Comparison of ENCODE assay signal across 31 cellular contexts in the genomic region with DNA sequence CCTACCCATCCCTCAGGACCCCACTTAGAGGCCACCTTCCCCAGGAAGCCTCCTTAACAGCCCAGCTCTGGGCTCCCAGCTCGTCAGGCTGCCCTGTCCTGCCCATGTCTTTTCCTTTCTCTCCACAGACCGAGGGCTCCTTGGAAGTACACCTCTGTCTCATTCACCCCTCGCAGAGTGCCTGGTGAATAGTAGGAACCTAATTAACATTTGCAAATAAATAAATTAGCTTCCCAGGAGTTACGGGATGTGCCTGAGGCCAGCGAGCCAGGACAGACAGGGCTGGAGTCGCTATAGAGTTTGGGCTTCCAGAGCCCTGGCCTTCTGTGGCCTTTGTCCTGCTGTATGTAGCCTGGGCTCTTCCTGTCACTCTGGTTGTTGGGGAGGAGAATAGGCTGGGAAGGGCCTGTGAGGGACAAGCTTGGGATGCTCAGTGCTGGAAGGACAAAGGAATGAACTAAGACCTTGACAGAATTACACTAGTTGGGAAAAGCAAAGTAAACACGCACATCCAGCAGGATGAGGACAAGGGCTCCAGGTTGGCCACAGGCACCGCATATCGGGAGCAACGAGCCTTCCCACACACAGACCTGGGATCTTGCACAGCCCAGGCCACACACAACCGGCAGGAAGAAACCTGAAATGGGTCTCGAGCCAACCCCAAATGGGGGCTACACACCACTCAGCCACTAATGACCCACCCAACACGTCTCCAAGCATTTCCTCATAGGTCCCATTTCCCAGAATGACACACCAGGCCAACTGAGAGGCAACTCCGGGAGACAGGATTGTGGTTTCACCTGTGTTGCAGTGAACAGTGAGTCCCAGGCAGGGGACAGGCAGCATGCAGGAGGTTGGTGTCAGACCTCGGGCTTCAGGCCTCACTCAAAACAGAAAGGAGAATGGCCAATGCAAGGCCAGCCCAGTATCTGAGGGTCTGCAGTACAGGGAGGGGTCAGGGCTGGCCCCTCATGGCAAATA. TPM values are rescaled to one million over a fixed set of nuclear protein-coding genes. Genes with fewer than 3 reads are reported as not detected.
DNase-seq lines count a peak whose midpoint lies in the region; ATAC-seq, FAIRE-seq and TF ChIP-seq lines count a peak whose summit lies in the region.
"Had no signal": no experiment of that assay in that cellular context is flagged by ENCODE, and none has a peak within 500 bp of the region (broad histone marks: within the 10 kb centered on the region; RNA-seq: fewer than 3 reads in every experiment).

No MANE protein-coding gene starts in this region.

- H3K27me3 ChIP-seq in endodermal cell (ENCODE audit: control insufficient read depth, insufficient read depth, low read length, poor library complexity, severe bottlenecking) (no peaks in the 10 kb centered on the region), neuronal stem cell (ENCODE audit: control insufficient read depth in 3 of 3, insufficient read depth in 3 of 3, low read depth in 1 of 3, low read length in 3 of 3) (peaks cover 0 to 2% (median 0%) of the 10 kb centered on the region in 3 experiments), PC-3 (ENCODE audit: low read length) (no peaks in the 10 kb centered on the region)
- H3K27me3 ChIP-seq: BLaER1 treated with 17β-estradiol and CSF1 and Interleukin-3, amounts not matched to agents 10 nM and 100 nM had no signal

- POLR2A ChIA-PET in activated CD4-positive, alpha-beta T cell treated with anti-CD3 and anti-CD28 coated beads, Interleukin-2, amount 10 ng/mL, durations not matched to agents 7 days and 5 days (lab: Charles Lee), result no interaction called here
- POLR2A ChIA-PET in PC-3 (lab: Charles Lee; ENCODE audit: unreplicated experiment), result no interaction called here

- H3K36me3 ChIP-seq in endodermal cell (ENCODE audit: control insufficient read depth, insufficient read depth, low read length) (no peaks in the 10 kb centered on the region), neuronal stem cell (replicated peaks in 1 of 2; ENCODE audit: control insufficient read depth in 2 of 2, insufficient read depth in 2 of 2, low read length in 2 of 2) (peaks cover 9 to 41% of the 10 kb centered on the region in 2 donors), PC-3 (ENCODE audit: low read depth, low read length) (no peaks in the 10 kb centered on the region)

- no peak for ATAC-seq in PC-3
- no peak for ATAC-seq in GM19023 (IDR thresholded peaks at IDR 0.05; ENCODE audit: unreplicated experiment)
- no peak for ATAC-seq in GM18909 (IDR thresholded peaks at IDR 0.05; ENCODE audit: poor library complexity, unreplicated experiment)
- ATAC-seq: left lobe of liver, Right ventricle myocardium inferior, SK-N-SH treated with all-trans-retinoic acid at 6 μM for 48 hours had no signal

- H2BK12ac ChIP-seq in neuronal stem cell (ENCODE audit: low read length), result no peak overlapping the region

- H3K4me1 Mint-ChIP-seq in activated CD4-positive, alpha-beta T cell treated with anti-CD3 and anti-CD28 coated beads, Interleukin-2, amount 10 ng/mL, durations not matched to agents 7 days and 5 days, result peaks cover 9% of the 10 kb centered on the region
- peaks cover 14% of the 10 kb centered on the region for H3K4me1 Mint-ChIP-seq in endodermal cell

- no peak overlapping the region for H3K4me3 ChIP-seq in endodermal cell (ENCODE audit: low read length)
- no peak overlapping the region for H3K4me3 ChIP-seq in neuronal stem cell (ENCODE audit: low read length in 2 of 2)
- H3K4me3 ChIP-seq in PC-3 (ENCODE audit: low read length), result no peak overlapping the region
- H3K4me3 ChIP-seq: BLaER1 treated with 17β-estradiol and CSF1 and Interleukin-3, amounts not matched to agents 10 nM and 100 nM; PC-9 had no signal

- H2BK5ac ChIP-seq in neuronal stem cell (ENCODE audit: low read length), result peak overlapping the region; percentile 71

- no peak overlapping the region for H2BK120ac ChIP-seq in neuronal stem cell (ENCODE audit: low read depth, low read length)

- no peak overlapping the region for H3K27ac ChIP-seq in endodermal cell (ENCODE audit: low read depth, low read length)
- H3K27ac ChIP-seq in neuronal stem cell (replicated peaks; ENCODE audit: low read length), result no peak overlapping the region
- H3K27ac ChIP-seq in PC-3 (ENCODE audit: low read length), result no peak overlapping the region
- H3K27ac ChIP-seq: 22Rv1; BLaER1 treated with 17β-estradiol and CSF1 and Interleukin-3, amounts not matched to agents 10 nM and 100 nM; PC-9 had no signal

- DNase-seq in activated CD4-positive, alpha-beta T cell treated with anti-CD3 and anti-CD28 coated beads, Interleukin-2, amount 10 ng/mL, durations not matched to agents 7 days and 5 days, result no peak
- DNase-seq in activated CD4-positive, alpha-beta T cell treated with anti-CD3 and anti-CD28 coated beads, Interleukin-2, amount 50 U/mL, for 1 hour, result no peak
- DNase-seq in HTR-8/SVneo (ENCODE audit: insufficient read length, low spot score) (no peak), endodermal cell (peak; percentile 45), neuronal stem cell (ENCODE audit: low spot score) (no peak), PC-3 (no peak)
- DNase-seq: activated CD4-positive, alpha-beta T cell treated with anti-CD3 and anti-CD28 coated beads, Interleukin-2, amount 50 U/mL, for 48 hours; aorta; cortex of kidney; DND-41; effector memory CD4-positive, alpha-beta T cell; NCI-H1417 treated with DMSO at 0.1 percent for 48 hours; NCI-H2081; NCI-H526; nucleus accumbens; PC-9; stimulated activated CD4-positive, alpha-beta T cell treated with anti-CD3 and anti-CD28 coated beads, Interleukin-15, amount 100 ng/mL, for 24 hours; stimulated activated naive CD4-positive, alpha-beta T cell had no signal

- H3K9me3 ChIP-seq in endodermal cell (ENCODE audit: control insufficient read depth, low read length), result no peaks in the 10 kb centered on the region
- peaks cover 0 to 3% of the 10 kb centered on the region in 2 donors for H3K9me3 ChIP-seq in neuronal stem cell (replicated peaks in 1 of 2; ENCODE audit: control insufficient read depth in 2 of 2, insufficient read depth in 1 of 2, low read depth in 1 of 2, low read length in 2 of 2)
- H3K9me3 ChIP-seq in PC-3 (ENCODE audit: low read length), result no peaks in the 10 kb centered on the region
- H3K9me3 ChIP-seq: BLaER1 treated with 17β-estradiol and CSF1 and Interleukin-3, amounts not matched to agents 10 nM and 100 nM; Caco-2 had no signal

- H3K36me3 Mint-ChIP-seq in activated CD4-positive, alpha-beta T cell treated with anti-CD3 and anti-CD28 coated beads, Interleukin-2, amount 10 ng/mL, durations not matched to agents 7 days and 5 days (ENCODE audit: low read depth), result peaks cover 1% of the 10 kb centered on the region
- peaks cover 22% of the 10 kb centered on the region for H3K36me3 Mint-ChIP-seq in endodermal cell (ENCODE audit: low read depth)
- H3K36me3 Mint-ChIP-seq: activated naive CD8-positive, alpha-beta T cell had no signal

- no peak overlapping the region for H3K9ac ChIP-seq in endodermal cell (ENCODE audit: extremely low read depth, low read length, poor library complexity, severe bottlenecking)
- H3K9ac ChIP-seq in neuronal stem cell (ENCODE audit: low read depth, low read length, poor library complexity), result no peak overlapping the region
- no peak overlapping the region for H3K9ac ChIP-seq in PC-3 (ENCODE audit: low read length)
- H3K9ac ChIP-seq: BLaER1 treated with 17β-estradiol and CSF1 and Interleukin-3, amounts not matched to agents 10 nM and 100 nM had no signal

- no peaks in the 10 kb centered on the region for H3K79me1 ChIP-seq in neuronal stem cell (ENCODE audit: low read depth, low read length)

- no peaks in the 10 kb centered on the region for H4K20me1 ChIP-seq in PC-3 (ENCODE audit: low read length)
- H4K20me1 ChIP-seq: BLaER1 treated with 17β-estradiol and CSF1 and Interleukin-3, amounts not matched to agents 10 nM and 100 nM had no signal

- H3K27ac Mint-ChIP-seq in activated CD4-positive, alpha-beta T cell treated with anti-CD3 and anti-CD28 coated beads, Interleukin-2, amount 10 ng/mL, durations not matched to agents 7 days and 5 days, result peak overlapping the region; percentile 10
- peak overlapping the region; percentile 75 for H3K27ac Mint-ChIP-seq in endodermal cell
- H3K27ac Mint-ChIP-seq: activated naive CD8-positive, alpha-beta T cell; activated T-helper 1 cell treated with anti-CD3 and anti-CD28 coated beads, Interleukin-12 subunit alpha, Interleukin-12 subunit beta, Interleukin-2, Interleukin-4 antibody, amounts not matched to agents 30 ng/mL and 10 ng/mL and 1 ng/mL, durations not matched to agents 14 hours and 24 hours and 36 hours; T-helper 1 cell treated with Interleukin-12 subunit alpha and Interleukin-12 subunit beta and Interleukin-4 antibody, amounts not matched to agents 30 μg/mL and 1 μg/mL, for 36 hours had no signal

- FAIRE-seq in HTR-8/SVneo (lab: Jason Lieb, UNC), result peak; percentile 26
- FAIRE-seq: TTC549, urothelium cell line had no signal

- H3K9me2 ChIP-seq in PC-3 (replicated peaks; ENCODE audit: low read length), result no peaks in the 10 kb centered on the region

- peak overlapping the region; percentile 7 for H3K18ac ChIP-seq in neuronal stem cell (ENCODE audit: low read length)

- no peak overlapping the region for H2AK5ac ChIP-seq in neuronal stem cell (ENCODE audit: low read depth, low read length)

- no peaks in the 10 kb centered on the region for H3K79me2 ChIP-seq in PC-3 (ENCODE audit: low read length)

- no peak overlapping the region for H3K4ac ChIP-seq in neuronal stem cell (ENCODE audit: low read length)

- H3K27me3 Mint-ChIP-seq in activated CD4-positive, alpha-beta T cell treated with anti-CD3 and anti-CD28 coated beads, Interleukin-2, amount 10 ng/mL, durations not matched to agents 7 days and 5 days, result no peaks in the 10 kb centered on the region
- no peaks in the 10 kb centered on the region for H3K27me3 Mint-ChIP-seq in endodermal cell (ENCODE audit: insufficient read depth)
- H3K27me3 Mint-ChIP-seq: activated naive CD8-positive, alpha-beta T cell had no signal

- no peak overlapping the region for H4K8ac ChIP-seq in neuronal stem cell (ENCODE audit: low read depth, low read length)

- H3K4me1 ChIP-seq in endodermal cell (ENCODE audit: control insufficient read depth, insufficient read depth, low read length) (no peaks in the 10 kb centered on the region), neuronal stem cell (ENCODE audit: control insufficient read depth in 2 of 2, insufficient read depth in 1 of 2, low read depth in 1 of 2, low read length in 2 of 2) (peaks cover 6 to 15% of the 10 kb centered on the region in 2 donors), PC-3 (ENCODE audit: insufficient read depth, low read length) (0 out of 2 replicates have a peak, but pooled peaks cover 4% of the 10 kb centered on the region)
- H3K4me1 ChIP-seq: Caco-2 had no signal

- H3K4me2 ChIP-seq in neuronal stem cell (ENCODE audit: insufficient read depth, low read length, poor library complexity, severe bottlenecking), result no peak overlapping the region
- no peak overlapping the region for H3K4me2 ChIP-seq in PC-3 (ENCODE audit: low read length)
- H3K4me2 ChIP-seq: BLaER1 treated with 17β-estradiol and CSF1 and Interleukin-3, amounts not matched to agents 10 nM and 100 nM; PC-9 had no signal

- BruUV-seq in PC-3 (replicated peaks; lab: Mats Ljungman, UMichigan), result no TSS peak

- H3K23ac ChIP-seq in neuronal stem cell (ENCODE audit: low read depth, low read length, poor library complexity), result peak overlapping the region; percentile 60

- no peak overlapping the region for H4K91ac ChIP-seq in neuronal stem cell (ENCODE audit: low read depth, low read length, poor library complexity)

- 87 to 90% methylated on average over 4 to 15 of the region's 15 CpGs for whole genome bisulfite sequencing in endodermal cell (ENCODE audit: insufficient coverage in 1 of 2, insufficient read length in 1 of 2), 2 experiments
- no CpG with 5 or more reads among the region's 15 CpGs for WGBS in neuronal stem cell (ENCODE audit: extremely low coverage in 2 of 2, insufficient read length in 2 of 2, insufficient replicate concordance in 1 of 2), 2 donors

- H2BK15ac ChIP-seq in neuronal stem cell (ENCODE audit: low read length), result no peak overlapping the region

- no peak overlapping the region for H2AFZ ChIP-seq in neuronal stem cell (ENCODE audit: low read length)
- no peak overlapping the region for H2AFZ ChIP-seq in PC-3 (ENCODE audit: low read length)
- H2AFZ ChIP-seq: PC-9 had no signal

- no peak overlapping the region for H3K14ac ChIP-seq in neuronal stem cell (ENCODE audit: low read length)

- H3K4me3 Mint-ChIP-seq in activated CD4-positive, alpha-beta T cell treated with anti-CD3 and anti-CD28 coated beads, Interleukin-2, amount 10 ng/mL, durations not matched to agents 7 days and 5 days, result no peak overlapping the region
- H3K4me3 Mint-ChIP-seq in endodermal cell, result no peak overlapping the region
- H3K4me3 Mint-ChIP-seq: activated naive CD8-positive, alpha-beta T cell; activated T-helper 1 cell treated with anti-CD3 and anti-CD28 coated beads, Interleukin-12 subunit alpha, Interleukin-12 subunit beta, Interleukin-2, Interleukin-4 antibody, amounts not matched to agents 30 ng/mL and 10 ng/mL and 1 ng/mL, durations not matched to agents 14 hours and 24 hours and 36 hours; T-helper 1 cell treated with Interleukin-12 subunit alpha and Interleukin-12 subunit beta and Interleukin-4 antibody, amounts not matched to agents 30 μg/mL and 1 μg/mL, for 36 hours had no signal

- no peaks in the 10 kb centered on the region for H3K9me3 Mint-ChIP-seq in activated CD4-positive, alpha-beta T cell treated with anti-CD3 and anti-CD28 coated beads, Interleukin-2, amount 10 ng/mL, durations not matched to agents 7 days and 5 days
- no peaks in the 10 kb centered on the region for H3K9me3 Mint-ChIP-seq in endodermal cell
- H3K9me3 Mint-ChIP-seq: activated T-helper 1 cell treated with anti-CD3 and anti-CD28 coated beads, Interleukin-12 subunit alpha, Interleukin-12 subunit beta, Interleukin-2, Interleukin-4 antibody, amounts not matched to agents 30 ng/mL and 10 ng/mL and 1 ng/mL, durations not matched to agents 14 hours and 24 hours and 36 hours; T-helper 1 cell treated with Interleukin-12 subunit alpha and Interleukin-12 subunit beta and Interleukin-4 antibody, amounts not matched to agents 30 μg/mL and 1 μg/mL, for 36 hours had no signal

- no peaks in the 10 kb centered on the region for H3F3A ChIP-seq in PC-3 (ENCODE audit: low read length, unreplicated experiment)

- no peak for TF ChIP-seq CTCF in endodermal cell (conservative IDR thresholded peaks at IDR 0.05)
- TF ChIP-seq CTCF in PC-3 (conservative IDR thresholded peaks at IDR 0.05; ENCODE audit: low read depth, low read length), result no peak

- intact Hi-C loops in PC-3 (cut with micrococcal nuclease), result no loop called here

- CTCF ChIA-PET in activated CD4-positive, alpha-beta T cell treated with anti-CD3 and anti-CD28 coated beads, Interleukin-2, amount 10 ng/mL, durations not matched to agents 7 days and 5 days (lab: Charles Lee), result interaction anchor here (0.8 to 0.9 kb wide), 2 partner anchors 50 to 256 kb away, joined by 3 to 4 read pairs; no protein-coding TSS in a partner anchor
- CTCF ChIA-PET in PC-3 (lab: Charles Lee), result no interaction called here

RNA-seq across cellular contexts. Expression of a gene that starts 9.7 kb away (rescaled TPM):
- 1 to 10 TPM; 2.6 to 2.7 TPM for total RNA-seq in activated CD4-positive, alpha-beta T cell treated with anti-CD3 and anti-CD28 coated beads, Interleukin-2, amount 10 ng/mL, durations not matched to agents 7 days and 5 days
- total RNA-seq in endodermal cell (10 to 100 TPM; 19.0 to 41.6 TPM), PC-3 (2014; rRNA removed) (0.22 and 2.7 TPM in 2 replicates)
- polyA plus RNA-seq in endodermal cell (2013, experiment 1 of 2), result 31.0 TPM
- polyA plus RNA-seq in endodermal cell (2013, experiment 2 of 2), result 29.1 TPM
- polyA plus RNA-seq in neuronal stem cell (2013, experiment 1 of 2), result 10.4 TPM
- 10.7 TPM for polyA plus RNA-seq in neuronal stem cell (2013, experiment 2 of 2)
- total RNA-seq: PC-9 had no signal

RNA-seq across cellular contexts. Expression of a gene that starts 52.0 kb away (rescaled TPM):
- total RNA-seq in activated CD4-positive, alpha-beta T cell treated with anti-CD3 and anti-CD28 coated beads, Interleukin-2, amount 10 ng/mL, durations not matched to agents 7 days and 5 days, result 100 to 1,000 TPM in 1 of 2 experiments, 10 to 100 TPM in 1; 90.5 to 105 TPM
- total RNA-seq in endodermal cell, result 100 to 1,000 TPM; 194 to 213 TPM
- 214 TPM for polyA plus RNA-seq in endodermal cell (2013, experiment 1 of 2)
- polyA plus RNA-seq in endodermal cell (2013, experiment 2 of 2), result 205 TPM
- polyA plus RNA-seq in neuronal stem cell (2013, experiment 1 of 2), result 334 TPM
- polyA plus RNA-seq in neuronal stem cell (2013, experiment 2 of 2), result 321 TPM
- total RNA-seq in PC-3 (2014; rRNA removed), result 153 and 177 TPM in 2 replicates
